8 cellular contexts compared by ENCODE assay signal in the genomic region with DNA sequence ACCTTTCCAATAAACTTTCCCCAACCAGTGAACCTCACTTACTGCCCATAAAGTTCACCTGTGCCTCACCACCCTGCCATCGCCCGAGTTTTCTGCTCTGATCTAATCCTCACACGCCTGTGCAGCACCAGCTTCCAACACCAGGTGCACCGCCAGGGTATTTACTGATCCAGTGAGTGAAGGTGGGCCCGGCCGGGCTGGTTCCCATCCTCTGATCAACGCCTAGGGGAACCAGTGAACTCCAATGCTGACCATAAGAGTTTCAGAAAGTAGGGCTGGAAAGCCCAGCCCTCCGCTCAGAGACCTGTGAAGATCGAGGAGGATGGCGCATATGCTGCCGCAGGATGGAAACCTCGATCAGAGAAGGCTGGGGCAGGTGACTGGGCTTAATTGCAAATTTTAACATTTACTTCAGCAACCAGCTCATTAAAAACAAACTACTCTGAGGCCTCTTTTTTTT. TPM values are rescaled to one million over a fixed set of nuclear protein-coding genes. Genes with fewer than 3 reads are reported as not detected.
DNase-seq lines count a peak whose midpoint lies in the region; ATAC-seq and TF ChIP-seq lines count a peak whose summit lies in the region.

No MANE protein-coding gene starts in this region.

- H3K36me3 ChIP-seq in neutrophil, result no peaks in the 10 kb centered on the region

- H3K9me3 Mint-ChIP-seq in type B pancreatic cell, result no peaks in the 10 kb centered on the region

- TF ChIP-seq CTCF in neutrophil (IDR thresholded peaks at IDR 0.05), result no peak
- TF ChIP-seq CTCF in type B pancreatic cell (conservative IDR thresholded peaks at IDR 0.05), result peak; percentile 67

- H3K4me3 ChIP-seq in neutrophil (ENCODE audit: low read depth in 1 of 2, low read length in 1 of 2), result peak overlapping the region; percentile 78 to 93

- peak overlapping the region; percentile 96 for H3K27ac ChIP-seq in neutrophil

- no peaks in the 10 kb centered on the region for H3K27me3 Mint-ChIP-seq in type B pancreatic cell

- peak overlapping the region; percentile 94 for H3K4me3 Mint-ChIP-seq in type B pancreatic cell

- no peaks in the 10 kb centered on the region for H3K27me3 ChIP-seq in neutrophil

- DNase-seq in NK-92 treated with Interleukin-12 subunit alpha and Interleukin-12 subunit beta, amount 100 ng/mL, for 24 hours (lab: John Stamatoyannopoulos, UW), result peak; percentile 55
- DNase-seq in NK-92 (lab: John Stamatoyannopoulos, UW; ENCODE audit: unreplicated experiment) (no peak), NCI-H526 treated with DMSO at 0.1 percent for 48 hours (lab: John Stamatoyannopoulos, UW) (peak; percentile 40), activated T-cell treated with anti-CD3 and anti-CD28 coated beads for 1 hour (ENCODE audit: low read depth) (peak; percentile 50), type B pancreatic cell (ENCODE audit: extremely low spot score, unreplicated experiment) (no peak)

- peaks cover 33% of the 10 kb centered on the region for H3K4me1 Mint-ChIP-seq in type B pancreatic cell (ENCODE audit: unreplicated experiment)

- H3K27ac Mint-ChIP-seq in type B pancreatic cell, result peak overlapping the region; percentile 97

- ATAC-seq in HG03066 (IDR thresholded peaks at IDR 0.05; ENCODE audit: low read depth, unreplicated experiment), result peak; percentile 46
- peak; percentile 73 for ATAC-seq in esophagus mucosa

- H3K9me3 ChIP-seq in neutrophil, result no peaks in the 10 kb centered on the region

- H3K36me3 Mint-ChIP-seq in type B pancreatic cell, result peaks cover 4% of the 10 kb centered on the region

- peaks cover 31 to 35% of the 10 kb centered on the region in 2 experiments for H3K4me1 ChIP-seq in neutrophil (ENCODE audit: control insufficient read depth in 1 of 2, insufficient read depth in 1 of 2, low read depth in 1 of 2, low read length in 1 of 2)

RNA-seq across cellular contexts. Expression of a gene that starts 0.7 kb away (rescaled TPM):
- total RNA-seq in esophagus mucosa, result 54.2 TPM
- 66.2 and 161 TPM in 2 replicates for total RNA-seq in type B pancreatic cell (ENCODE audit: low replicate concordance)

RNA-seq across cellular contexts. Expression of a gene that starts 6.5 kb away (rescaled TPM):
- total RNA-seq in esophagus mucosa (1,179 TPM), type B pancreatic cell (ENCODE audit: low replicate concordance) (1,223 and 1,943 TPM in 2 replicates)

RNA-seq across cellular contexts. Expression of a gene that starts 23.6 kb away (rescaled TPM):
- total RNA-seq in esophagus mucosa (48.8 TPM), type B pancreatic cell (ENCODE audit: low replicate concordance) (81.4 and 96.3 TPM in 2 replicates)

RNA-seq across cellular contexts. Expression of a gene that starts 33.6 kb away (rescaled TPM):
- total RNA-seq in esophagus mucosa (1.8 TPM), type B pancreatic cell (ENCODE audit: low replicate concordance) (11.6 and 12.1 TPM in 2 replicates)

RNA-seq across cellular contexts. Expression of a gene that starts 35.3 kb away (rescaled TPM):
- total RNA-seq in esophagus mucosa, result 4,992 TPM
- total RNA-seq in type B pancreatic cell (ENCODE audit: low replicate concordance), result 4,566 and 4,714 TPM in 2 replicates

Comparison
In these comparisons a context has a peak if more than half of its experiments do, and no peak if none do; other contexts are left out.
1. DNase-seq: peak in NK-92 treated with Interleukin-12 subunit alpha and Interleukin-12 subunit beta, amount 100 ng/mL, for 24 hours (single experiment), NCI-H526 treated with DMSO at 0.1 percent for 48 hours (single experiment) and activated T-cell treated with anti-CD3 and anti-CD28 coated beads for 1 hour (single experiment); none in NK-92 (single experiment) and type B pancreatic cell (single experiment).